In genomic region chr2:236321430-236321829, GRCh38 we compare ENCODE assay signal across 33 cellular contexts. TPM values are rescaled to one million over a fixed set of nuclear protein-coding genes. Genes with fewer than 3 reads are reported as not detected.
"Had no signal": no experiment of that assay in that cellular context is flagged by ENCODE, and none has a peak within 500 bp of the region (broad histone marks: within the 10 kb centered on the region; RNA-seq: fewer than 3 reads in every experiment).

No MANE protein-coding gene starts in this region.

- H3K4me3 ChIP-seq: MG63, Peyer's patch, SJSA1 had no signal

- ATAC-seq: activated CD8-positive, alpha-beta memory T cell treated with anti-CD3 and anti-CD28 coated beads, Interleukin-2, amount 10 ng/mL, durations not matched to agents 7 days and 5 days; activated naive CD8-positive, alpha-beta T cell treated with anti-CD3 and anti-CD28 coated beads, Interleukin-2, amount 50 U/mL, for 24 hours; PC-3; SK-N-SH treated with all-trans-retinoic acid at 6 μM for 48 hours; T-cell; T-helper 17 cell had no signal

- DNase-seq: activated B cell treated with CpG ODN at 0.5 μM for 24 hours; activated CD4-positive, alpha-beta memory T cell treated with anti-CD3 and anti-CD28 coated beads, Interleukin-2, amount 10 ng/mL, durations not matched to agents 7 days and 5 days; activated CD4-positive, alpha-beta T cell treated with anti-CD3 and anti-CD28 coated beads for 48 hours; activated CD4-positive, CD25-positive, alpha-beta regulatory T cell treated with anti-CD3 and anti-CD28 coated beads, Interleukin-2, amount 50 U/mL, for 72 hours; activated CD8-positive, alpha-beta memory T cell treated with anti-CD3 and anti-CD28 coated beads for 24 hours; activated CD8-positive, alpha-beta memory T cell treated with anti-CD3 and anti-CD28 coated beads, Interleukin-2, amount 10 ng/mL, durations not matched to agents 7 days and 5 days; activated CD8-positive, alpha-beta memory T cell treated with anti-CD3 and anti-CD28 coated beads, Interleukin-2, amount 50 U/mL, for 48 hours; activated effector memory CD4-positive, alpha-beta T cell treated with Interleukin-2 at 50 U/mL for 16 hours; activated naive CD4-positive, alpha-beta T cell treated with anti-CD3 and anti-CD28 coated beads, Interleukin-2, amount 10 ng/mL, durations not matched to agents 7 days and 5 days; activated naive CD8-positive, alpha-beta T cell treated with anti-CD3 and anti-CD28 coated beads, Interleukin-2, amount 50 U/mL, for 24 hours; activated T-cell treated with anti-CD3 and anti-CD28 coated beads, Interleukin-2, amount 50 U/mL, for 48 hours; brain microvascular endothelial cell; Kasumi-1; KBM-7; MG63; NCI-H1048; NCI-H1105 treated with DMSO at 0.1 percent for 48 hours; NCI-H1436; NCI-H1694; NCI-H1930; NCI-H2081 treated with DMSO at 0.1 percent for 48 hours; NCI-H226; NCI-H446 treated with DMSO at 0.1 percent for 48 hours; NCI-H524; PC-3; Peyer's patch; RPMI8226; SHP77 treated with DMSO at 0.1 percent for 48 hours; T-cell; T-helper 17 cell had no signal

- H3K27ac ChIP-seq: brain microvascular endothelial cell, Peyer's patch, SJSA1, VCaP had no signal

- H3K36me3 ChIP-seq: brain microvascular endothelial cell, MG63, Peyer's patch, SJSA1 had no signal

- H3K9me3 ChIP-seq: MG63, Peyer's patch, SJSA1 had no signal

- H3K27me3 ChIP-seq: brain microvascular endothelial cell, MG63, Peyer's patch, SJSA1 had no signal

RNA-seq across cellular contexts. Expression of gene ASB18, which starts 57.2 kb away (rescaled TPM):
- total RNA-seq: activated B cell treated with CpG ODN at 0.5 μM for 24 hours; activated CD4-positive, alpha-beta memory T cell treated with anti-CD3 and anti-CD28 coated beads, Interleukin-2, amount 10 ng/mL, durations not matched to agents 7 days and 5 days; activated CD8-positive, alpha-beta memory T cell treated with anti-CD3 and anti-CD28 coated beads, Interleukin-2, amount 10 ng/mL, durations not matched to agents 7 days and 5 days; Peyer's patch; T-cell; T-helper 17 cell had no signal
